ENCODE assay signal across 8 cellular contexts in genomic region chr2:173207124-173207523, GRCh38.
A peak's percentile ranks its signal among the peaks of the same experiment; 100 is the strongest.
DNase-seq lines count a peak whose midpoint lies in the region; ATAC-seq, FAIRE-seq and TF ChIP-seq lines count a peak whose summit lies in the region.
"Not testable (repeated sequence)": the region's sequence is repeated elsewhere in the genome, so short reads cannot be mapped to it uniquely, and the experiment has no call there.

No MANE protein-coding gene starts in this region.

- CTCF ChIA-PET in K562 (lab: Yijun Ruan, JAX; ENCODE audit: low intra/inter-chr PET ratio): interaction anchor here (0.6 to 0.9 kb wide), 3 partner anchors 180 to 902 kb away, joined by 3 read pairs; no protein-coding TSS in a partner anchor

- H3K9ac ChIP-seq in Karpas-422 (ENCODE audit: low read length); K562 (ENCODE audit: insufficient read depth in 1 of 2, low read depth in 2 of 2, low read length in 2 of 2): not testable (repeated sequence)
- H3K9ac ChIP-seq in stomach smooth muscle (ENCODE audit: low read length in 2 of 2): peak overlapping the region in 1 of 2 donors; percentile 22

- H3K9me1 ChIP-seq in K562 (ENCODE audit: control insufficient read depth, insufficient read depth, low read length): not testable (repeated sequence)

- 76% methylated on average over 9 of the region's 9 CpGs for WGBS in K562 (ENCODE audit: insufficient coverage, low coverage, missing lambda C conversion rate)

- in situ Hi-C loops in K562 (cut with MboI): not testable (repeated sequence)

- not testable (repeated sequence) for H3K27me3 Mint-ChIP-seq in mesothelial cell of epicardium (ENCODE audit: low read depth)

- not testable (repeated sequence) for H2AFZ ChIP-seq in Karpas-422 (ENCODE audit: low read length); K562 (ENCODE audit: low read depth, low read length)

- H3K27ac Mint-ChIP-seq in mesothelial cell of epicardium: peak overlapping the region; percentile 39

- not testable (repeated sequence) for H3K9me2 ChIP-seq in Karpas-422 (replicated peaks; ENCODE audit: insufficient read depth, low read length)

- H3K4me3 Mint-ChIP-seq in mesothelial cell of epicardium: not testable (repeated sequence)

- H3K27ac ChIP-seq in Karpas-422 (ENCODE audit: low read length); K562 (ENCODE audit: extremely low read depth, low read depth, low read length): not testable (repeated sequence)
- H3K27ac ChIP-seq in cardiac muscle cell (peak overlapping the region; percentile 67), stomach smooth muscle (ENCODE audit: low read length) (peak overlapping the region; percentile 68)

- peaks cover 12% of the 10 kb centered on the region for H3K4me1 ChIP-seq in Karpas-422 (ENCODE audit: low read length)
- H3K4me1 ChIP-seq in K562 (replicated peaks in 1 of 2; ENCODE audit: control insufficient read depth in 2 of 2, insufficient read depth in 2 of 2, low read length in 2 of 2): not testable (repeated sequence)
- peaks cover 17% of the 10 kb centered on the region for H3K4me1 ChIP-seq in cardiac muscle cell (ENCODE audit: low read depth)
- peaks cover 18% of the 10 kb centered on the region for H3K4me1 ChIP-seq in stomach smooth muscle (ENCODE audit: control insufficient read depth, insufficient read depth, low read length)

- not testable (repeated sequence) for TF ChIP-seq RAD21 in K562 (CRISPR knock-in tag; conservative IDR thresholded peaks at IDR 0.05 in 1 of 2, IDR thresholded peaks at IDR 0.05 in 1 of 2)

- not testable (repeated sequence) for H3K27me3 ChIP-seq in Karpas-422 (ENCODE audit: low read length); K562 (ENCODE audit: control insufficient read depth in 2 of 2, insufficient read depth in 2 of 2, low read length in 2 of 2); cardiac muscle cell; stomach smooth muscle (ENCODE audit: control insufficient read depth in 1 of 2, insufficient read depth in 2 of 2, low read length in 2 of 2)

- not testable (repeated sequence) for H3K36me3 ChIP-seq in Karpas-422 (ENCODE audit: insufficient read depth, low read length); stomach smooth muscle (ENCODE audit: control insufficient read depth in 2 of 2, insufficient read depth in 2 of 2, low read length in 2 of 2)
- peaks cover 18% of the 10 kb centered on the region; the same call in 2 of the 3 replicates for H3K36me3 ChIP-seq in K562 (ENCODE audit: control insufficient read depth, insufficient read depth, low read length)
- peaks cover 16% of the 10 kb centered on the region for H3K36me3 ChIP-seq in cardiac muscle cell

- ATAC-seq in K562: not testable (repeated sequence)

- H3K36me3 Mint-ChIP-seq in mesothelial cell of epicardium: not testable (repeated sequence)

- FAIRE-seq in K562 (lab: Jason Lieb, UNC): not testable (repeated sequence)

- not testable (repeated sequence) for H3K9me3 Mint-ChIP-seq in mesothelial cell of epicardium

- TF ChIP-seq EP300 in K562 (IDR thresholded peaks at IDR 0.05; ENCODE audit: low read length): not testable (repeated sequence)

- not testable (repeated sequence) for H4K20me1 ChIP-seq in Karpas-422 (ENCODE audit: insufficient read depth, low read depth, low read length); K562 (replicated peaks; ENCODE audit: control insufficient read depth, insufficient read depth, low read length)

- DNase-seq in COR-L47 (lab: John Stamatoyannopoulos, UW): peak; percentile 38
- peak; percentile 22 for DNase-seq in Karpas-422
- DNase-seq in NCI-H2107 (lab: John Stamatoyannopoulos, UW): peak; percentile 15
- DNase-seq in NCI-H446 (lab: John Stamatoyannopoulos, UW): peak; percentile 65 to 85
- not testable (repeated sequence) for DNase-seq in K562 (ENCODE audit: extremely low read depth in 1 of 4, low spot score in 3 of 4); mesothelial cell of epicardium (ENCODE audit: low spot score in 2 of 2, unreplicated experiment in 2 of 2)
- DNase-seq in cardiac muscle cell (ENCODE audit: low read depth in 1 of 2, low spot score in 1 of 2): peak; percentile 43 to 59

- peaks cover 22% of the 10 kb centered on the region for H3K4me1 Mint-ChIP-seq in mesothelial cell of epicardium

- H3K79me2 ChIP-seq in Karpas-422 (ENCODE audit: low read length); K562 (ENCODE audit: control insufficient read depth, insufficient read depth, low read length): not testable (repeated sequence)

- TF ChIP-seq CTCF in K562 (IDR thresholded peaks at IDR 0.05 in 2 of 3, conservative IDR thresholded peaks at IDR 0.05 in 1 of 3; ENCODE audit: insufficient read depth in 2 of 3, low read depth in 1 of 3, low read length in 3 of 3); cardiac muscle cell (IDR thresholded peaks at IDR 0.05; ENCODE audit: low read depth, low read length); mesothelial cell of epicardium (IDR thresholded peaks at IDR 0.05; ENCODE audit: unreplicated experiment): not testable (repeated sequence)

- TF ChIP-seq POLR2A in K562 (conservative IDR thresholded peaks at IDR 0.05): not testable (repeated sequence)

- POLR2A ChIA-PET in K562 (lab: Yijun Ruan, JAX): interaction anchor here (1.4 kb wide), 1 partner anchor 16 kb away, joined by 3 read pairs; no protein-coding TSS in a partner anchor

- H3K4me3 ChIP-seq in Karpas-422 (ENCODE audit: low read length); K562; cardiac muscle cell; stomach smooth muscle (ENCODE audit: low read length in 2 of 2): not testable (repeated sequence)

- H3K4me2 ChIP-seq in Karpas-422 (ENCODE audit: low read depth, low read length, poor library complexity, severe bottlenecking); K562 (ENCODE audit: insufficient read depth, low read length): not testable (repeated sequence)

- H3K9me3 ChIP-seq in Karpas-422 (ENCODE audit: low read length); K562 (replicated peaks; ENCODE audit: control insufficient read depth, insufficient read depth, low read depth, low read length); cardiac muscle cell (ENCODE audit: low read depth); stomach smooth muscle (ENCODE audit: control insufficient read depth in 2 of 2, low read length in 2 of 2): not testable (repeated sequence)

- intact Hi-C loops in K562 (cut with micrococcal nuclease): not testable (repeated sequence)

- BruUV-seq in K562 (replicated peaks; lab: Mats Ljungman, UMichigan): not testable (repeated sequence)

TF ChIP-seq in K562, 482 proteins besides CTCF, POLR2A, EP300 and RAD21:
- peak; percentile 61 for TF ChIP-seq NFIC (IDR thresholded peaks at IDR 0.05)
